8 cellular contexts compared by ENCODE assay signal in genomic region chr1:35568975-35569395, GRCh38. TPM values are rescaled to one million over a fixed set of nuclear protein-coding genes. Genes with fewer than 3 reads are reported as not detected.
DNase-seq lines count a peak whose midpoint lies in the region; ATAC-seq and TF ChIP-seq lines count a peak whose summit lies in the region.

No MANE protein-coding gene starts in this region.

- H3K79me2 ChIP-seq in MM.1S (ENCODE audit: low read length), result no peaks in the 10 kb centered on the region

- H3K4me3 ChIP-seq in MM.1S (ENCODE audit: low read length), result no peak overlapping the region

- no peaks in the 10 kb centered on the region for H3K27me3 ChIP-seq in MM.1S (replicated peaks; ENCODE audit: insufficient read depth, low read length)

- DNase-seq in GDM1 (lab: John Stamatoyannopoulos, UW) (peak; percentile 60), MM.1S (peak; percentile 53), SKM-1 (lab: John Stamatoyannopoulos, UW; ENCODE audit: unreplicated experiment) (peak; percentile 50), Right ventricle myocardium inferior (ENCODE audit: missing footprints) (peak; percentile 72), progenitor cell of endocrine pancreas (ENCODE audit: low spot score, unreplicated experiment) (peak; percentile 60)
- DNase-seq in activated naive CD8-positive, alpha-beta T cell treated with anti-CD3 and anti-CD28 coated beads, Interleukin-2, amount 50 U/mL, for 16 hours (ENCODE audit: low read depth, low spot score), result peak; percentile 28

- no peak overlapping the region for H3K27ac Mint-ChIP-seq in progenitor cell of endocrine pancreas

- H3K4me3 Mint-ChIP-seq in progenitor cell of endocrine pancreas (ENCODE audit: low read depth), result no peak overlapping the region

- no peaks in the 10 kb centered on the region for H3K9me3 Mint-ChIP-seq in progenitor cell of endocrine pancreas (ENCODE audit: low read depth)

- H3K36me3 Mint-ChIP-seq in progenitor cell of endocrine pancreas (ENCODE audit: insufficient read depth), result peaks cover 6% of the 10 kb centered on the region

- H3K36me3 ChIP-seq in MM.1S (replicated peaks; ENCODE audit: insufficient read depth, low read length), result no peaks in the 10 kb centered on the region

- no peak overlapping the region for H3K27ac ChIP-seq in MM.1S (ENCODE audit: low read length)

- TF ChIP-seq CTCF in MM.1S (IDR thresholded peaks at IDR 0.05; ENCODE audit: low read length) (peak; percentile 82), progenitor cell of endocrine pancreas (IDR thresholded peaks at IDR 0.05; ENCODE audit: unreplicated experiment) (peak; percentile 88)

- no peaks in the 10 kb centered on the region for H3K9me2 ChIP-seq in MM.1S (replicated peaks; ENCODE audit: insufficient read depth, low read length)

- intact Hi-C loops in Right ventricle myocardium inferior (cut with DNase I), result loop anchor here (2.0 kb wide), 2 partner anchors 158 to 204 kb away; no protein-coding TSS in a partner anchor

- no peaks in the 10 kb centered on the region for H3K4me1 Mint-ChIP-seq in progenitor cell of endocrine pancreas (ENCODE audit: low read depth)

- H3K27me3 Mint-ChIP-seq in progenitor cell of endocrine pancreas, result peaks cover 52% of the 10 kb centered on the region

- H3F3A ChIP-seq in MM.1S (ENCODE audit: insufficient read depth, low read length), result no peaks in the 10 kb centered on the region

- no peaks in the 10 kb centered on the region for H3K4me1 ChIP-seq in MM.1S (ENCODE audit: low read length)

- H3K9me3 ChIP-seq in MM.1S (replicated peaks; ENCODE audit: insufficient read depth, low read length), result no peaks in the 10 kb centered on the region

- peak; percentile 47 for ATAC-seq in Right ventricle myocardium inferior
- ATAC-seq in HG03095 (IDR thresholded peaks at IDR 0.05; ENCODE audit: unreplicated experiment), result no peak
- ATAC-seq in GM18858 (IDR thresholded peaks at IDR 0.05; ENCODE audit: unreplicated experiment), result no peak

- no peak overlapping the region for H3K9ac ChIP-seq in MM.1S (ENCODE audit: low read length)

- no peaks in the 10 kb centered on the region for H4K20me1 ChIP-seq in MM.1S (ENCODE audit: insufficient read depth, low read length)

- no peak overlapping the region for H3K4me2 ChIP-seq in MM.1S (ENCODE audit: low read depth, low read length)

- H2AFZ ChIP-seq in MM.1S (ENCODE audit: low read length), result no peak overlapping the region

RNA-seq across cellular contexts. Expression of gene TFAP2E, which starts 4.1 kb away (rescaled TPM):
- total RNA-seq in Right ventricle myocardium inferior, result not detected
- total RNA-seq in progenitor cell of endocrine pancreas, result 0.55 and 0.84 TPM in 2 replicates

RNA-seq across cellular contexts. Expression of gene NCDN, which starts 11.4 kb away (rescaled TPM):
- total RNA-seq in Right ventricle myocardium inferior, result 22.8 TPM
- 25.2 and 25.3 TPM in 2 replicates for total RNA-seq in progenitor cell of endocrine pancreas

RNA-seq across cellular contexts. Expression of gene KIAA0319L, which starts 11.8 kb away (rescaled TPM):
- total RNA-seq in Right ventricle myocardium inferior, result 67.7 TPM
- total RNA-seq in progenitor cell of endocrine pancreas, result 70.0 and 70.5 TPM in 2 replicates
